In the genomic region with DNA sequence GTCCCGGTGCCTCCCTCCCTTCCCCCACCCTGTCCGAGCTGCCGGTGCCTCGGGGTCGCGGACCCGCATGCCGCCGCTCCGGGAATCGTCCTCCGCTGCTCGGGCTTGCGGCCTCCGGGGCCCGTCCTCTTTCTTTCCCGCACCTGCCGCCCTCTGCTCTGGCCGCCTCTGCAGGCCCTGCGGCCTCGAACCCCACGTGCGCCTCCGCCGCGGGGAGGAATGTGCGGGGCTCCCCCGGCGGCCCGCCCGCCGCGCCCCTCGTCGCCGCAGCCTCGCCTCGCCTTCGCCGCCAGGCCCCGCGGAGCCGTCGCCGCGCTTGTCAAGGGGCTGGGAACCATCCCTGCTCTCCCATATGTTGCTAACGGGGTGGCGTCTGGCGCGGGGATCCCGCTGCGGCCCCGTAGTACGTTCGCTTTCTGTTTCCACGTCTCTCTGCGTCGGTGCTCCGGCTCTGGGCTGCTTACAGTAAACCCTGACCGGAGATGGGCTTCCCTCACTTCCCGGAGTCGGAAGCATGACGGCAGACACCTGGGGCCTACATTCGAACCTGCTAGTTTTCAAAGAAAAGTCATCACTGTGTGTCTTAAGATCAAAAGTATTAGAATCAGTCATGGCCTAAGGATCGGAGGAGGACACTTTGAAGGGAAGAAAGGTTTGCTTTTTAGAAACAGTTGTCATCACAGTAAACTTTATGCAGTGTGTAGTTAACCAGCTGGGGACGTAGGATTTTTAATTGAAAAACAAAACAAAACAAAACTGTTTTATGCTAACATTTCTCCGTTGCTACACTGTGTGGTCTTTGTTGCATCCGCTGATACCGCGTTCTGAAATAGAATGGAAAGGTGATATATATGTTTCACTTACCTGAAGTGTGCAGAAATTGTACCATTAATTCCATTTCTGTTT, we compare ENCODE assay signal across 8 cellular contexts.
A peak's percentile ranks its signal among the peaks of the same experiment; 100 is the strongest.
DNase-seq lines count a peak whose midpoint lies in the region; ATAC-seq and TF ChIP-seq lines count a peak whose summit lies in the region.

No MANE protein-coding gene starts in this region.

- H3K36me3 ChIP-seq in lower lobe of right lung: no peaks in the 10 kb centered on the region

- DNase-seq in SKM-1 treated with dmso at 0.1 percent for 144 hours (lab: John Stamatoyannopoulos, UW; ENCODE audit: unreplicated experiment): peak; percentile 53
- no peak for DNase-seq in SKM-1 (lab: John Stamatoyannopoulos, UW; ENCODE audit: unreplicated experiment)
- DNase-seq in NCI-H2171 (lab: John Stamatoyannopoulos, UW): peak; percentile 51
- DNase-seq in activated CD4-positive, alpha-beta T cell treated with anti-CD3 and anti-CD28 coated beads, Interleukin-2, amount 50 U/mL, for 48 hours: peak; percentile 77 to 88
- DNase-seq in dorsolateral prefrontal cortex: peak; percentile 39 to 69 (median 60)
- DNase-seq in lower lobe of right lung: peak; percentile 81
- DNase-seq in stimulated activated CD4-positive, alpha-beta T cell treated with anti-CD3 and anti-CD28 coated beads, TNF-alpha, amount 100 ng/mL, for 48 hours (ENCODE audit: low read depth in 3 of 3): peak; percentile 62 to 85 (median 69)

- H3K9me3 ChIP-seq in lower lobe of right lung: no peaks in the 10 kb centered on the region

- peak overlapping the region; percentile 64 to 98 (median 89) for H3K4me3 ChIP-seq in dorsolateral prefrontal cortex
- H3K4me3 ChIP-seq in lower lobe of right lung: peak overlapping the region; percentile 86

- peak in 1 of 56 donors; percentile 26 for TF ChIP-seq CTCF in dorsolateral prefrontal cortex (IDR thresholded peaks at IDR 0.05 in 54 of 56, conservative IDR thresholded peaks at IDR 0.05 in 2 of 56; ENCODE audit: low read depth in 1 of 56, partially characterized antibody in 56 of 56)
- TF ChIP-seq CTCF in lower lobe of right lung (IDR thresholded peaks at IDR 0.05): no peak

- H3K27ac ChIP-seq in dorsolateral prefrontal cortex (peak overlapping the region; percentile 82 to 99 (median 97)), lower lobe of right lung (peak overlapping the region; percentile 97)

- peaks cover 43% of the 10 kb centered on the region for H3K4me1 ChIP-seq in lower lobe of right lung

- peak; percentile 40 for ATAC-seq in HG02970 (IDR thresholded peaks at IDR 0.05; ENCODE audit: low FRiP score, unreplicated experiment)
- ATAC-seq in lower lobe of right lung: peak; percentile 77 to 78

- intact Hi-C loops in dorsolateral prefrontal cortex (cut with DNase I): loop anchor here (2.0 to 10.0 kb wide), 7 partner anchors 71 to 856 kb away; a partner anchor contains a TSS
- intact Hi-C loops in lower lobe of right lung (cut with DNase I): no loop called here

- no peaks in the 10 kb centered on the region for H3K27me3 ChIP-seq in dorsolateral prefrontal cortex
- H3K27me3 ChIP-seq in lower lobe of right lung (ENCODE audit: low read depth): no peaks in the 10 kb centered on the region
